Comparison of ENCODE assay signal across 11 cellular contexts in genomic region chr2:101820519-101820918, GRCh38.
DNase-seq lines count a peak whose midpoint lies in the region; ATAC-seq and TF ChIP-seq lines count a peak whose summit lies in the region.
"Had no signal": no experiment of that assay in that cellular context is flagged by ENCODE, and none has a peak within 500 bp of the region (broad histone marks: within the 10 kb centered on the region; RNA-seq: fewer than 3 reads in every experiment).

No MANE protein-coding gene starts in this region.

- DNase-seq in NCI-H187 (lab: John Stamatoyannopoulos, UW) (peak; percentile 19 to 47), NCI-H187 treated with DMSO at 0.1 percent for 48 hours (lab: John Stamatoyannopoulos, UW) (no peak), NCI-H69 (lab: John Stamatoyannopoulos, UW) (peak; percentile 30), dermis blood vessel endothelial cell (peak; percentile 42), osteoblast (ENCODE audit: insufficient read length, low spot score, missing footprints) (no peak)
- DNase-seq: activated CD8-positive, alpha-beta memory T cell treated with anti-CD3 and anti-CD28 coated beads, Interleukin-2, amount 50 U/mL, for 4 hours; NCI-H524 treated with DMSO at 0.1 percent for 48 hours had no signal

- no peak for TF ChIP-seq CTCF in osteoblast (IDR thresholded peaks at IDR 0.05; ENCODE audit: extremely low read depth, low read depth, low read length)

- peaks cover 82% of the 10 kb centered on the region for H3K4me1 ChIP-seq in osteoblast (ENCODE audit: insufficient read depth, low read length)

- H4K20me1 ChIP-seq in osteoblast (ENCODE audit: insufficient read depth, low read length): peaks cover 54% of the 10 kb centered on the region

- H3K27me3 ChIP-seq in osteoblast (ENCODE audit: insufficient read depth, low read length): no peaks in the 10 kb centered on the region

- peaks cover 8% of the 10 kb centered on the region for H3K36me3 ChIP-seq in osteoblast (ENCODE audit: insufficient read depth, low read length)

- H2AFZ ChIP-seq in osteoblast (ENCODE audit: low read length): no peak overlapping the region

- H3K9me3 ChIP-seq in osteoblast (ENCODE audit: low read depth, low read length): no peaks in the 10 kb centered on the region
- H3K9me3 ChIP-seq: A549 had no signal

- peak overlapping the region; percentile 47 for H3K4me2 ChIP-seq in osteoblast (ENCODE audit: insufficient read depth, low read length)
- H3K4me2 ChIP-seq: A549 had no signal

- peaks cover 91% of the 10 kb centered on the region for H3K79me2 ChIP-seq in osteoblast (ENCODE audit: insufficient read depth, low read length)

- no peak overlapping the region for H3K4me3 ChIP-seq in osteoblast (ENCODE audit: insufficient read depth, low read length)
- H3K4me3 ChIP-seq: A549 had no signal

- no peak for ATAC-seq in GM18511 (IDR thresholded peaks at IDR 0.05; ENCODE audit: unreplicated experiment)
- no peak for ATAC-seq in GM19467 (IDR thresholded peaks at IDR 0.05; ENCODE audit: unreplicated experiment)
- no peak for ATAC-seq in GM21576 (IDR thresholded peaks at IDR 0.05; ENCODE audit: unreplicated experiment)

- H3K27ac ChIP-seq in osteoblast (ENCODE audit: low read depth, low read length): peak overlapping the region; percentile 84

Comparison
In these comparisons a context has a peak if more than half of its experiments do, and no peak if none do; other contexts are left out.
1. DNase-seq: peak in NCI-H187 (2 of 2), NCI-H69 (single experiment) and dermis blood vessel endothelial cell (single experiment); none in NCI-H187 treated with DMSO at 0.1 percent for 48 hours (single experiment) and osteoblast (single experiment).